Comparison of ENCODE assay signal across 17 cellular contexts in genomic region chr7:81690251-81690650, GRCh38.
A peak's percentile ranks its signal among the peaks of the same experiment; 100 is the strongest.
DNase-seq lines count a peak whose midpoint lies in the region; ATAC-seq and TF ChIP-seq lines count a peak whose summit lies in the region.
"Had no signal": no experiment of that assay in that cellular context is flagged by ENCODE, and none has a peak within 500 bp of the region (broad histone marks: within the 10 kb centered on the region; RNA-seq: fewer than 3 reads in every experiment).

No MANE protein-coding gene starts in this region.

- no peaks in the 10 kb centered on the region for H3K36me3 ChIP-seq in cardiac muscle cell
- H3K36me3 ChIP-seq: pancreas had no signal

- H3K27ac ChIP-seq in cardiac muscle cell: peak overlapping the region; percentile 7
- H3K27ac ChIP-seq: pancreas had no signal

- H3K4me1 Mint-ChIP-seq in MCF 10A (ENCODE audit: insufficient read depth, unreplicated experiment): peaks cover 34% of the 10 kb centered on the region
- H3K4me1 Mint-ChIP-seq: activated naive CD8-positive, alpha-beta T cell treated with anti-CD3 and anti-CD28 coated beads, Interleukin-2, amount 10 ng/mL, durations not matched to agents 7 days and 5 days; memory B cell had no signal

- intact Hi-C loops in Right ventricle myocardium superior (cut with DNase I) (no loop called here), MCF 10A (cut with micrococcal nuclease) (no loop called here)

- H3K9me3 ChIP-seq in cardiac muscle cell (ENCODE audit: low read depth): no peaks in the 10 kb centered on the region
- H3K9me3 ChIP-seq: pancreas had no signal

- H3K27me3 Mint-ChIP-seq in MCF 10A (ENCODE audit: insufficient read depth, unreplicated experiment): no peaks in the 10 kb centered on the region
- H3K27me3 Mint-ChIP-seq: activated naive CD8-positive, alpha-beta T cell treated with anti-CD3 and anti-CD28 coated beads, Interleukin-2, amount 10 ng/mL, durations not matched to agents 7 days and 5 days; memory B cell had no signal

- H3K9me3 Mint-ChIP-seq in MCF 10A (ENCODE audit: unreplicated experiment): no peaks in the 10 kb centered on the region
- H3K9me3 Mint-ChIP-seq: activated naive CD8-positive, alpha-beta T cell treated with anti-CD3 and anti-CD28 coated beads, Interleukin-2, amount 10 ng/mL, durations not matched to agents 7 days and 5 days had no signal

- ATAC-seq in Right ventricle myocardium superior (ENCODE audit: poor library complexity): no peak
- no peak for ATAC-seq in HG03175 (IDR thresholded peaks at IDR 0.05; ENCODE audit: unreplicated experiment)
- ATAC-seq: pancreas had no signal

- CTCF ChIA-PET in MCF 10A (lab: Yijun Ruan, JAX): no interaction called here

- TF ChIP-seq CTCF in cardiac muscle cell (IDR thresholded peaks at IDR 0.05; ENCODE audit: low read depth, low read length): no peak
- no peak for TF ChIP-seq CTCF in MCF 10A (IDR thresholded peaks at IDR 0.05; ENCODE audit: unreplicated experiment)
- TF ChIP-seq CTCF in GM10266 (IDR thresholded peaks at IDR 0.05; ENCODE audit: control insufficient read depth, insufficient read depth, low read depth, missing control alignments): no peak

- H3K4me3 Mint-ChIP-seq in MCF 10A (ENCODE audit: unreplicated experiment): peak overlapping the region; percentile 15
- H3K4me3 Mint-ChIP-seq: activated naive CD8-positive, alpha-beta T cell treated with anti-CD3 and anti-CD28 coated beads, Interleukin-2, amount 10 ng/mL, durations not matched to agents 7 days and 5 days; memory B cell had no signal

- POLR2A ChIA-PET in MCF 10A (lab: Yijun Ruan, JAX): interaction anchor here (0.6 to 0.7 kb wide), 2 partner anchors 17 to 32 kb away, joined by 3 read pairs; no protein-coding TSS in a partner anchor

- no peaks in the 10 kb centered on the region for H3K27me3 ChIP-seq in cardiac muscle cell
- H3K27me3 ChIP-seq: pancreas had no signal

- peak overlapping the region; percentile 21 for H3K27ac Mint-ChIP-seq in MCF 10A (ENCODE audit: low read depth, unreplicated experiment)
- H3K27ac Mint-ChIP-seq: activated naive CD8-positive, alpha-beta T cell treated with anti-CD3 and anti-CD28 coated beads, Interleukin-2, amount 10 ng/mL, durations not matched to agents 7 days and 5 days; memory B cell had no signal

- BruUV-seq in MCF 10A (replicated peaks; lab: Mats Ljungman, UMichigan): no TSS peak

- peaks cover 36% of the 10 kb centered on the region for H3K4me1 ChIP-seq in cardiac muscle cell (ENCODE audit: low read depth)
- H3K4me1 ChIP-seq: pancreas had no signal

- H3K36me3 Mint-ChIP-seq in MCF 10A (ENCODE audit: insufficient read depth, unreplicated experiment): no peaks in the 10 kb centered on the region
- H3K36me3 Mint-ChIP-seq: activated naive CD8-positive, alpha-beta T cell treated with anti-CD3 and anti-CD28 coated beads, Interleukin-2, amount 10 ng/mL, durations not matched to agents 7 days and 5 days; memory B cell had no signal

- DNase-seq in cardiac muscle cell (ENCODE audit: low read depth in 1 of 2, low spot score in 1 of 2) (peak; percentile 14 to 47), Right ventricle myocardium superior (no peak), MCF 10A (ENCODE audit: unreplicated experiment) (peak; percentile 52), iris pigment epithelial cell (ENCODE audit: low read depth) (peak; percentile 48), GM10266 (ENCODE audit: extremely low spot score) (no peak), NOMO-1 (lab: John Stamatoyannopoulos, UW; ENCODE audit: unreplicated experiment in 2 of 2) (no peak)
- DNase-seq in activated CD4-positive, alpha-beta T cell treated with anti-CD3 and anti-CD28 coated beads, Interleukin-2, amount 50 U/mL, for 4 hours: no peak
- DNase-seq: activated CD4-positive, CD25-positive, alpha-beta regulatory T cell; activated CD8-positive, alpha-beta memory T cell treated with anti-CD3 and anti-CD28 coated beads, Interleukin-2, amount 50 U/mL, for 48 hours; activated naive CD8-positive, alpha-beta T cell treated with anti-CD3 and anti-CD28 coated beads, Interleukin-2, amount 10 ng/mL, durations not matched to agents 7 days and 5 days; COR-L47; erythroblast; NCI-H2107; pancreas; SW 1271 had no signal

- H3K4me3 ChIP-seq in cardiac muscle cell: no peak overlapping the region
- H3K4me3 ChIP-seq: pancreas had no signal

Comparison
In these comparisons a context has a peak if more than half of its experiments do, and no peak if none do; other contexts are left out.
1. DNase-seq: peak in cardiac muscle cell (2 of 2), MCF 10A (single experiment) and iris pigment epithelial cell (single experiment); none in Right ventricle myocardium superior (single experiment), activated CD4-positive, alpha-beta T cell treated with anti-CD3 and anti-CD28 coated beads, Interleukin-2, amount 50 U/mL, for 4 hours (0 of 2), GM10266 (single experiment) and NOMO-1 (0 of 2).